12 cellular contexts compared by ENCODE assay signal in genomic region chr20:51802170-51802745, GRCh38. TPM values are rescaled to one million over a fixed set of nuclear protein-coding genes. Genes with fewer than 3 reads are reported as not detected.
DNase-seq lines count a peak whose midpoint lies in the region; ATAC-seq, FAIRE-seq and TF ChIP-seq lines count a peak whose summit lies in the region.
"Had no signal": no experiment of that assay in that cellular context is flagged by ENCODE, and none has a peak within 500 bp of the region (broad histone marks: within the 10 kb centered on the region; RNA-seq: fewer than 3 reads in every experiment).

Gene SALL4, minus strand, starts transcription at chr20:51802521. Its CDS starts 113 bp downstream, at chr20:51802408.

- H3K27me3 ChIP-seq in HUES48 (ENCODE audit: control insufficient read depth, insufficient read depth, low read length): no peaks in the 10 kb centered on the region
- peaks cover 5 to 15% of the 10 kb centered on the region in 2 experiments for H3K27me3 ChIP-seq in GM12878 (replicated peaks in 1 of 2; ENCODE audit: control insufficient read depth in 2 of 2, insufficient read depth in 2 of 2, low read length in 1 of 2)
- peaks cover 15 to 56% (median 30%) of the 10 kb centered on the region in 3 donors for H3K27me3 ChIP-seq in stomach

- peak within 1 kb of the TSS; percentile 99 for H3K27ac ChIP-seq in HUES48 (ENCODE audit: low read depth, low read length)
- H3K27ac ChIP-seq in GM12878 (ENCODE audit: control insufficient read depth, insufficient read depth): no peak within 1 kb of the TSS
- no peak within 1 kb of the TSS for H3K27ac ChIP-seq in stomach
- H3K27ac ChIP-seq in kidney (ENCODE audit: low read depth in 2 of 2, low read length in 2 of 2): no peak within 1 kb of the TSS

- in situ Hi-C loops in GM12878 (cut with MboI) (no loop called here), GM13976 (cut with MboI; ENCODE audit: low sequenced_read_pairs, unreplicated experiment) (no loop called here)

- SMC1A ChIA-PET in GM12878 (lab: Charles Lee; ENCODE audit: uncharacterized antibody, unreplicated experiment): no interaction called here

- H3K4me3 ChIP-seq in HUES48 (ENCODE audit: low read depth, low read length) (peak within 1 kb of the TSS; percentile 74), GM12878 (no peak within 1 kb of the TSS), stomach (peak within 1 kb of the TSS; percentile 37 to 60 (median 40)), kidney (ENCODE audit: low read length in 2 of 2) (peak within 1 kb of the TSS in 1 of 2 donors; percentile 44)

- no TSS peak for BruUV-seq in GM12878 (replicated peaks; lab: Mats Ljungman, UMichigan)

- H3K4me1 ChIP-seq in HUES48 (ENCODE audit: control insufficient read depth, insufficient read depth, low read length) (peaks cover 25% of the 10 kb centered on the region), GM12878 (ENCODE audit: control insufficient read depth, insufficient read depth, low read length) (no peaks in the 10 kb centered on the region), stomach (peaks cover 19 to 31% (median 27%) of the 10 kb centered on the region in 4 donors), kidney (ENCODE audit: control insufficient read depth in 1 of 2, insufficient read depth in 1 of 2, low read depth in 1 of 2, low read length in 2 of 2) (peaks cover 3% of the 10 kb centered on the region in 2 donors)

- H2AFZ ChIP-seq in GM12878 (ENCODE audit: control insufficient read depth, low read depth, low read length): no peak within 1 kb of the TSS

- H3K9ac ChIP-seq in HUES48 (ENCODE audit: low read depth, low read length) (peak within 1 kb of the TSS; percentile 98), GM12878 (ENCODE audit: control insufficient read depth, insufficient read depth, low read length) (no peak within 1 kb of the TSS), kidney (ENCODE audit: low read length in 2 of 2) (no peak within 1 kb of the TSS)

- RAD21 ChIA-PET in GM12878 (lab: Charles Lee; ENCODE audit: unreplicated experiment): no interaction called here

- H3K9me3 ChIP-seq in HUES48 (ENCODE audit: control insufficient read depth, insufficient read depth, low read length) (no peaks in the 10 kb centered on the region), GM12878 (replicated peaks; ENCODE audit: control insufficient read depth, insufficient read depth, low read length) (no peaks in the 10 kb centered on the region), stomach (no peaks in the 10 kb centered on the region), kidney (ENCODE audit: control insufficient read depth in 1 of 2, low read length in 2 of 2) (no peaks in the 10 kb centered on the region)

- DNase-seq in GM12878 (ENCODE audit: low read depth, low spot score): no peak
- peak; percentile 93 for DNase-seq in iPS-NIHi11 (ENCODE audit: low spot score)
- DNase-seq in stomach: peak; percentile 25
- no peak for DNase-seq in kidney
- DNase-seq in GM13976 (ENCODE audit: low spot score): no peak
- DNase-seq: activated CD8-positive, alpha-beta T cell treated with anti-CD3 and anti-CD28 coated beads, Interleukin-2, amount 10 ng/mL, durations not matched to agents 7 days and 5 days; NCI-H1092; stimulated activated CD8-positive, alpha-beta memory T cell treated with anti-CD3 and anti-CD28 coated beads, Interleukin-4, amount 100 ng/mL, for 48 hours had no signal

- no peak for TF ChIP-seq CTCF in GM12878 (IDR thresholded peaks at IDR 0.05 in 2 of 3, conservative IDR thresholded peaks at IDR 0.05 in 1 of 3; ENCODE audit: control insufficient read depth in 2 of 3, extremely low read depth in 1 of 3, insufficient read depth in 1 of 3, low read depth in 3 of 3, low read length in 3 of 3)
- no peak for TF ChIP-seq CTCF in stomach (IDR thresholded peaks at IDR 0.05)
- no peak for TF ChIP-seq CTCF in kidney (IDR thresholded peaks at IDR 0.05; ENCODE audit: borderline replicate concordance, extremely low read depth, insufficient read depth)
- TF ChIP-seq CTCF in GM13976 (IDR thresholded peaks at IDR 0.05; ENCODE audit: borderline replicate concordance, control extremely low read depth, extremely low read depth, insufficient read depth, missing control alignments): no peak

- CTCF ChIA-PET in GM12878 (lab: Yijun Ruan, JAX): no interaction called here

- FAIRE-seq in GM12878 (lab: Jason Lieb, UNC): no peak
- no peak for FAIRE-seq in kidney (lab: Jason Lieb, UNC)
- FAIRE-seq: islet of Langerhans had no signal

- intact Hi-C loops in GM12878 (cut with micrococcal nuclease; ENCODE audit: unreplicated experiment) (no loop called here), stomach (cut with DNase I; ENCODE audit: low total_unique reads) (no loop called here), kidney (cut with DNase I) (loop anchor here (10.0 kb wide), 1 partner anchor 157 kb away; no protein-coding TSS in a partner anchor)

- H3K36me3 ChIP-seq in HUES48 (ENCODE audit: control insufficient read depth, insufficient read depth, low read length): peaks cover 3% of the 10 kb centered on the region
- H3K36me3 ChIP-seq in GM12878 (ENCODE audit: control insufficient read depth in 2 of 2, insufficient read depth in 2 of 2, low read length in 1 of 2): no peaks in the 10 kb centered on the region
- no peaks in the 10 kb centered on the region for H3K36me3 ChIP-seq in stomach
- no peaks in the 10 kb centered on the region for H3K36me3 ChIP-seq in kidney (ENCODE audit: control insufficient read depth in 1 of 2, insufficient read depth in 2 of 2, low read length in 2 of 2)

- no peaks in the 10 kb centered on the region for H4K20me1 ChIP-seq in GM12878 (ENCODE audit: control insufficient read depth, insufficient read depth)

- TF ChIP-seq EP300 in GM12878 (IDR thresholded peaks at IDR 0.05; ENCODE audit: borderline replicate concordance in 1 of 2, control insufficient read depth in 1 of 2, low read depth in 2 of 2, low read length in 2 of 2) (no peak), stomach (IDR thresholded peaks at IDR 0.05) (no peak)

- no peak for TF ChIP-seq RAD21 in GM12878 (IDR thresholded peaks at IDR 0.05; ENCODE audit: insufficient read depth, low read depth, low read length)

- TF ChIP-seq POLR2A in GM12878 (IDR thresholded peaks at IDR 0.05; ENCODE audit: low read depth, low read length) (no peak), stomach (IDR thresholded peaks at IDR 0.05) (no peak), GM18505 (IDR thresholded peaks at IDR 0.05; ENCODE audit: borderline replicate concordance, extremely low read depth, insufficient read depth, insufficient read length) (no peak)

- no peaks in the 10 kb centered on the region for H3K79me2 ChIP-seq in GM12878 (ENCODE audit: control insufficient read depth, insufficient read depth, low read length)

- ATAC-seq in GM12878: no peak
- ATAC-seq in HG03108 (IDR thresholded peaks at IDR 0.05; ENCODE audit: unreplicated experiment): no peak
- no peak for ATAC-seq in GM18505 (IDR thresholded peaks at IDR 0.05; ENCODE audit: unreplicated experiment)
- ATAC-seq: activated CD8-positive, alpha-beta T cell treated with anti-CD3 and anti-CD28 coated beads, Interleukin-2, amount 10 ng/mL, durations not matched to agents 7 days and 5 days had no signal

- POLR2A ChIA-PET in GM12878 (lab: Charles Lee): no interaction called here

- 62% methylated on average over 43 of the region's 44 CpGs for WGBS in GM12878 (ENCODE audit: insufficient coverage, insufficient replicate concordance, low lambda C conversion rate, missing lambda C conversion rate)
- 17 to 34% (median 19%) methylated on average over 32 to 44 of the region's 44 CpGs for WGBS in stomach, 5 donors

- 0 out of 2 replicates have a peak within 1 kb of the TSS, but pooled peaks have one; percentile 31 for H3K4me2 ChIP-seq in GM12878 (ENCODE audit: control insufficient read depth, insufficient read depth)

TF ChIP-seq in GM12878, 131 proteins besides CTCF, POLR2A, EP300 and RAD21:
- TF ChIP-seq CBX5 (IDR thresholded peaks at IDR 0.05; ENCODE audit: low read depth): no peak
- TF ChIP-seq TCF12 (IDR thresholded peaks at IDR 0.05; ENCODE audit: low read depth, low read length): no peak

RNA-seq across cellular contexts. Expression of gene SALL4, which starts in this region (rescaled TPM):
- total RNA-seq in GM12878 (2013; cell fraction: nucleolus; rRNA removed): 0.25 and 0.49 TPM in 2 replicates
- total RNA-seq in GM12878 (2014; rRNA removed): 0.22 TPM in 1 of 2 replicates, not detected in the other
- total RNA-seq in GM12878 (2014; rRNA removed; fragmentation: Illumina TruSeq; extraction: Trizol): not detected in 2 replicates
- total RNA-seq in GM12878 (2021): 0.08 and 0.23 TPM in 2 replicates
- polyA plus RNA-seq in GM12878 (2011; ENCODE audit: low read depth): not detected
- 0.97 and 1.1 TPM in 2 replicates for polyA plus RNA-seq in GM12878 (2011; rRNA removed)
- 0.61 and 0.90 TPM in 2 replicates for polyA plus RNA-seq in GM12878 (2011; cell fraction: cytosol; rRNA removed)
- 3.1 and 3.3 TPM in 2 replicates for polyA plus RNA-seq in GM12878 (2011; cell fraction: nucleus; rRNA removed)
- 0.07 TPM in 1 of 2 replicates, not detected in the other for polyA plus RNA-seq in GM12878 (2012)
- polyA plus RNA-seq in GM12878 (2014; fragmentation: Illumina TruSeq; extraction: Trizol): not detected in 2 replicates
- polyA plus RNA-seq in GM12878 (2014; fragmentation: Nextera tagmentation; extraction: Ambion mirVana): not detected
- polyA plus RNA-seq in GM12878 (2014; rRNA removed): not detected in 2 replicates
- under 1 TPM in 1 of 2 experiments, not detected in 1; 0.08 TPM for polyA plus RNA-seq in GM12878 (2016; fragmentation: Nextera tagmentation; extraction: Ambion mirVana)
- polyA minus RNA-seq in GM12878 (2011; rRNA and poly(A)+ RNA removed): 0.37 and 0.77 TPM in 2 replicates
- polyA minus RNA-seq in GM12878 (2011; cell fraction: cytosol; rRNA and poly(A)+ RNA removed): 0.40 and 0.52 TPM in 2 replicates
- 0.36 and 0.57 TPM in 2 replicates for polyA minus RNA-seq in GM12878 (2011; cell fraction: nucleus; rRNA and poly(A)+ RNA removed)
- 1 to 10 TPM in 2 of 5 donors, under 1 TPM in 1, not detected in 2; under 0.01 to 2.8 (median 1.2) TPM for total RNA-seq in stomach
- polyA plus RNA-seq in stomach: under 1 TPM in 1 of 3 donors, not detected in 2; 0.23 TPM
- 0.09 TPM for total RNA-seq in kidney
- not detected for polyA plus RNA-seq in kidney (ENCODE audit: insufficient read depth, low read depth, low replicate concordance)
- total RNA-seq: activated CD8-positive, alpha-beta T cell treated with anti-CD3 and anti-CD28 coated beads, Interleukin-2, amount 10 ng/mL, durations not matched to agents 7 days and 5 days had no signal

Comparison
In these comparisons a context has a peak if more than half of its experiments do, and no peak if none do; other contexts are left out.
1. DNase-seq: peak in iPS-NIHi11 (single experiment) and stomach (single experiment); none in GM12878 (single experiment), kidney (single experiment) and GM13976 (single experiment).